18 cellular contexts compared by ENCODE assay signal in the genomic region with DNA sequence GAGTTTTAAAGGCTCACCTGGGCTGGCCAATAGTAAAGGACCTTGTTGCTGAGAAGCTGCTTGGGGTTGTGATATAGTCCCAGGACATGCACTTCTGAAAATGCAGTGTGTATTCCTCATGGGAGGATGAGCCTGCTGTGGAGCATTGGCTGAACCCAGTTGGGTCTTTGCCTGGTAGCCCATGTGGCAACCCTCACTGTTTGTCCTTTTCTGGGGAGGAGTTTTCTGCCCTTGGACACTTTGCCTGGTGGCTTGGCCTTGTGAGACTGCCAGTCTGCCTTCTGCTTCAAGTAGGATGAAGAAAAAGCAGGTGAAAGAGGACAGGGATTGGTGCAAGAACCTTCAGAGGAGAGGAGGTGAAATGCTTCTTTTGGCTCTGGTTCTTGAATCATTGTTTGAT. TPM values are rescaled to one million over a fixed set of nuclear protein-coding genes. Genes with fewer than 3 reads are reported as not detected.
A peak's percentile ranks its signal among the peaks of the same experiment; 100 is the strongest.
DNase-seq lines count a peak whose midpoint lies in the region; ATAC-seq, FAIRE-seq and TF ChIP-seq lines count a peak whose summit lies in the region.
"Had no signal": no experiment of that assay in that cellular context is flagged by ENCODE, and none has a peak within 500 bp of the region (broad histone marks: within the 10 kb centered on the region; RNA-seq: fewer than 3 reads in every experiment).

No MANE protein-coding gene starts in this region.

- FAIRE-seq in K562 (lab: Jason Lieb, UNC), result peak; percentile 64

- H3K4me1 ChIP-seq in CD4-positive, alpha-beta memory T cell (ENCODE audit: insufficient read depth, low read length), result peaks cover 72% of the 10 kb centered on the region
- H3K4me1 ChIP-seq in KMS-11 (ENCODE audit: low read depth, poor library complexity, severe bottlenecking) (peaks cover 69% of the 10 kb centered on the region), K562 (replicated peaks in 1 of 2; ENCODE audit: control insufficient read depth in 2 of 2, insufficient read depth in 2 of 2, low read length in 2 of 2) (peaks cover 36 to 38% of the 10 kb centered on the region in 2 experiments; a peak in 4 of 5 replicates)
- H3K4me1 ChIP-seq in naive thymus-derived CD4-positive, alpha-beta T cell (ENCODE audit: control insufficient read depth in 2 of 2, insufficient read depth in 2 of 2, low read length in 2 of 2), result peaks cover 38 to 47% of the 10 kb centered on the region in 2 donors

- no peak for TF ChIP-seq EP300 in K562 (IDR thresholded peaks at IDR 0.05; ENCODE audit: low read length)

- POLR2A ChIA-PET in CD4-positive, alpha-beta memory T cell (lab: Charles Lee; ENCODE audit: partially characterized antibody), result interaction anchor here (1.5 to 2.2 kb wide), 3 partner anchors 12 to 84 kb away, joined by 8 to 19 read pairs (median 11); partner anchors contain the start of genes NSUN2 and SRD5A1
- POLR2A ChIA-PET in K562 (lab: Yijun Ruan, JAX), result interaction anchor here (0.6 to 2.5 kb wide), 3 partner anchors 12 to 916 kb away, joined by 3 to 16 read pairs (median 7); no protein-coding TSS in a partner anchor
- POLR2A ChIA-PET in naive thymus-derived CD4-positive, alpha-beta T cell (lab: Charles Lee), result interaction anchor here (0.6 to 1.8 kb wide), 3 partner anchors 12 to 339 kb away, joined by 3 to 4 read pairs (median 4); partner anchors contain the start of gene MED10

- peak overlapping the region in 6 of 8 donors; percentile 29 to 93 (median 80) for H3K4me3 Mint-ChIP-seq in CD4-positive, alpha-beta memory T cell
- peak overlapping the region; percentile 21 to 97 (median 55) for H3K4me3 Mint-ChIP-seq in naive thymus-derived CD4-positive, alpha-beta T cell

- H3K27me3 Mint-ChIP-seq in CD4-positive, alpha-beta memory T cell, result no peaks in the 10 kb centered on the region
- H3K27me3 Mint-ChIP-seq in naive thymus-derived CD4-positive, alpha-beta T cell, result no peaks in the 10 kb centered on the region

- H3K79me2 ChIP-seq in KMS-11 (ENCODE audit: insufficient read depth, low read depth) (peaks cover 76% of the 10 kb centered on the region), K562 (ENCODE audit: control insufficient read depth, insufficient read depth, low read length) (peaks cover 81% of the 10 kb centered on the region)

- no peaks in the 10 kb centered on the region for H3K36me3 ChIP-seq in CD4-positive, alpha-beta memory T cell (ENCODE audit: insufficient read depth, low read length)
- H3K36me3 ChIP-seq in KMS-11 (ENCODE audit: insufficient read depth) (no peaks in the 10 kb centered on the region), K562 (ENCODE audit: control insufficient read depth, insufficient read depth, low read length) (peaks cover 59% of the 10 kb centered on the region)
- H3K36me3 ChIP-seq in naive thymus-derived CD4-positive, alpha-beta T cell (ENCODE audit: control insufficient read depth in 2 of 3, insufficient read depth in 3 of 3, low read length in 3 of 3), result peaks cover 0 to 5% (median 0%) of the 10 kb centered on the region in 3 experiments

- no peak overlapping the region for H2AFZ ChIP-seq in KMS-11 (ENCODE audit: low read depth)
- H2AFZ ChIP-seq in K562 (ENCODE audit: low read depth, low read length), result no peak overlapping the region

- CTCF ChIA-PET in CD4-positive, alpha-beta memory T cell (lab: Charles Lee; ENCODE audit: partially characterized antibody), result interaction anchor here (0.6 to 2.3 kb wide), 4 partner anchors 11 to 28 kb away, joined by 3 to 15 read pairs (median 4); no protein-coding TSS in a partner anchor
- CTCF ChIA-PET in K562 (lab: Yijun Ruan, JAX; ENCODE audit: low intra/inter-chr PET ratio), result no interaction called here
- CTCF ChIA-PET in naive thymus-derived CD4-positive, alpha-beta T cell (lab: Charles Lee), result interaction anchor here (1.2 to 2.0 kb wide), 2 partner anchors 13 to 28 kb away, joined by 5 to 7 read pairs; no protein-coding TSS in a partner anchor

- peaks cover 24% of the 10 kb centered on the region for H4K20me1 ChIP-seq in KMS-11 (ENCODE audit: insufficient read depth)
- peaks cover 72% of the 10 kb centered on the region for H4K20me1 ChIP-seq in K562 (replicated peaks; ENCODE audit: control insufficient read depth, insufficient read depth, low read length)

- intact Hi-C loops in CD4-positive, alpha-beta memory T cell (cut with micrococcal nuclease), result loop anchor here (10.0 kb wide), 1 partner anchor 1222 kb away; no protein-coding TSS in a partner anchor
- intact Hi-C loops in K562 (cut with micrococcal nuclease), result loop anchor here (10.0 kb wide), 1 partner anchor 342 kb away; the partner anchor contains the start of gene MED10
- intact Hi-C loops in naive thymus-derived CD4-positive, alpha-beta T cell (cut with micrococcal nuclease), result loop anchor here in 1 of 2 donors (10.0 kb wide), 1 partner anchor 1222 kb away; no protein-coding TSS in a partner anchor

- no peak for TF ChIP-seq POLR2A in K562 (conservative IDR thresholded peaks at IDR 0.05)

- H3K27ac Mint-ChIP-seq in CD4-positive, alpha-beta memory T cell, result peak overlapping the region in 4 of 7 donors; percentile 22 to 91 (median 38)
- H3K27ac Mint-ChIP-seq in naive thymus-derived CD4-positive, alpha-beta T cell, result peak overlapping the region in 3 of 9 donors; percentile 38 to 90 (median 47)

- H3K4me1 Mint-ChIP-seq in CD4-positive, alpha-beta memory T cell, result peaks cover 56 to 77% (median 66%) of the 10 kb centered on the region in 4 donors
- peaks cover 60 to 73% (median 70%) of the 10 kb centered on the region in 7 donors for H3K4me1 Mint-ChIP-seq in naive thymus-derived CD4-positive, alpha-beta T cell

- ATAC-seq in K562, result no peak
- no peak for ATAC-seq in naive thymus-derived CD4-positive, alpha-beta T cell
- no peak for ATAC-seq in HG02763 (IDR thresholded peaks at IDR 0.05; ENCODE audit: unreplicated experiment)
- ATAC-seq: mucosa of descending colon had no signal

- H3K27me3 ChIP-seq in CD4-positive, alpha-beta memory T cell (ENCODE audit: insufficient read depth, low read length), result no peaks in the 10 kb centered on the region
- H3K27me3 ChIP-seq in KMS-11 (ENCODE audit: insufficient read depth, low read depth) (no peaks in the 10 kb centered on the region), K562 (ENCODE audit: control insufficient read depth in 2 of 2, insufficient read depth in 2 of 2, low read length in 2 of 2) (no peaks in the 10 kb centered on the region)
- no peaks in the 10 kb centered on the region for H3K27me3 ChIP-seq in naive thymus-derived CD4-positive, alpha-beta T cell (ENCODE audit: control insufficient read depth in 2 of 2, insufficient read depth in 2 of 2, low read length in 2 of 2)
- H3K27me3 ChIP-seq: esophagus squamous epithelium had no signal

- no peak for TF ChIP-seq RAD21 in K562 (CRISPR knock-in tag; conservative IDR thresholded peaks at IDR 0.05 in 1 of 2, IDR thresholded peaks at IDR 0.05 in 1 of 2)

- peak overlapping the region; percentile 80; the same call in 1 of the 2 replicates for H3K4me2 ChIP-seq in KMS-11
- peak overlapping the region; percentile 24; the same call in 1 of the 2 replicates for H3K4me2 ChIP-seq in K562 (ENCODE audit: insufficient read depth, low read length)

- DNase-seq in CD4-positive, alpha-beta memory T cell, result no peak
- DNase-seq in K562 (ENCODE audit: extremely low read depth in 1 of 4, low spot score in 3 of 4) (no peak), kidney tubule cell (ENCODE audit: low spot score) (no peak), T-helper 9 cell (no peak), AG08395 (ENCODE audit: low spot score) (no peak)
- no peak for DNase-seq in naive thymus-derived CD4-positive, alpha-beta T cell
- DNase-seq: activated effector memory CD4-positive, alpha-beta T cell treated with anti-CD3 and anti-CD28 coated beads, Interleukin-2, amount 50 U/mL, for 16 hours; caudate nucleus; esophagus squamous epithelium; mucosa of descending colon; NCI-H69; retina; SIG-M5; stimulated activated CD4-positive, alpha-beta T cell treated with anti-CD3 and anti-CD28 coated beads, Interleukin-4, amount 100 ng/mL, for 4 hours; substantia nigra had no signal

- peaks cover 3 to 29% of the 10 kb centered on the region in 2 donors for H3K36me3 Mint-ChIP-seq in CD4-positive, alpha-beta memory T cell
- peaks cover 0 to 10% (median 7%) of the 10 kb centered on the region in 5 donors for H3K36me3 Mint-ChIP-seq in naive thymus-derived CD4-positive, alpha-beta T cell

- no peak overlapping the region for H3K27ac ChIP-seq in CD4-positive, alpha-beta memory T cell (ENCODE audit: low read depth, low read length)
- no peak overlapping the region for H3K27ac ChIP-seq in KMS-11
- H3K27ac ChIP-seq in K562 (ENCODE audit: extremely low read depth, low read depth, low read length), result no peak overlapping the region
- no peak overlapping the region for H3K27ac ChIP-seq in naive thymus-derived CD4-positive, alpha-beta T cell (ENCODE audit: low read depth, low read length)
- H3K27ac ChIP-seq: esophagus squamous epithelium, VCaP had no signal

- BruUV-seq in K562 (replicated peaks; lab: Mats Ljungman, UMichigan), result no TSS peak

- H3K9me3 ChIP-seq in CD4-positive, alpha-beta memory T cell (ENCODE audit: control insufficient read depth in 1 of 2, low read length in 2 of 2), result no peaks in the 10 kb centered on the region
- no peaks in the 10 kb centered on the region for H3K9me3 ChIP-seq in K562 (replicated peaks; ENCODE audit: control insufficient read depth, insufficient read depth, low read depth, low read length)
- H3K9me3 ChIP-seq in naive thymus-derived CD4-positive, alpha-beta T cell (ENCODE audit: control insufficient read depth in 2 of 3, low read length in 3 of 3), result no peaks in the 10 kb centered on the region
- H3K9me3 ChIP-seq: esophagus squamous epithelium, mucosa of descending colon had no signal

- in situ Hi-C loops in K562 (cut with MboI), result loop anchor here (5.0 kb wide), 1 partner anchor 85 kb away; the partner anchor contains the start of genes NSUN2 and SRD5A1

- H3K9me1 ChIP-seq in K562 (ENCODE audit: control insufficient read depth, insufficient read depth, low read length), result peaks cover 34% of the 10 kb centered on the region

- no peaks in the 10 kb centered on the region for H3K9me3 Mint-ChIP-seq in CD4-positive, alpha-beta memory T cell
- peaks cover 0 to 3% (median 0%) of the 10 kb centered on the region in 11 donors for H3K9me3 Mint-ChIP-seq in naive thymus-derived CD4-positive, alpha-beta T cell

- TF ChIP-seq CTCF in KMS-11 (conservative IDR thresholded peaks at IDR 0.05; ENCODE audit: low read depth, low read length) (no peak), K562 (IDR thresholded peaks at IDR 0.05 in 2 of 3, conservative IDR thresholded peaks at IDR 0.05 in 1 of 3; ENCODE audit: insufficient read depth in 2 of 3, low read depth in 1 of 3, low read length in 3 of 3) (no peak)

- no peak overlapping the region for H3K9ac ChIP-seq in KMS-11
- peak overlapping the region; percentile 14 to 64; a peak in 1 of 4 replicates for H3K9ac ChIP-seq in K562 (ENCODE audit: insufficient read depth in 1 of 2, low read depth in 2 of 2, low read length in 2 of 2)

- H3K4me3 ChIP-seq in CD4-positive, alpha-beta memory T cell (ENCODE audit: low read length in 2 of 2), result no peak overlapping the region
- H3K4me3 ChIP-seq in KMS-11 (IDR thresholded peaks at IDR 0.05; ENCODE audit: insufficient read depth, low read depth, low read length) (no peak overlapping the region), K562 (peak overlapping the region; percentile 2; the same call in 1 of the 2 replicates)
- H3K4me3 ChIP-seq in naive thymus-derived CD4-positive, alpha-beta T cell (ENCODE audit: low read length), result no peak overlapping the region
- H3K4me3 ChIP-seq: mucosa of descending colon had no signal

RNA-seq across cellular contexts. Expression of gene TENT4A, which starts 4.0 kb away (rescaled TPM):
- total RNA-seq in CD4-positive, alpha-beta memory T cell, result 10 to 100 TPM; 44.9 to 49.1 TPM
- polyA plus RNA-seq in CD4-positive, alpha-beta memory T cell, result 1 to 10 TPM in 1 of 2 donors, under 1 TPM in 1; 0.55 to 1.8 TPM
- 144 and 165 TPM in 2 replicates for total RNA-seq in K562 (2011; cell fraction: chromatin; rRNA removed; ENCODE audit: low replicate concordance)
- total RNA-seq in K562 (2011; cell fraction: nucleolus; rRNA removed), result 58.9 and 66.3 TPM in 2 replicates
- 88.6 and 115 TPM in 2 replicates for total RNA-seq in K562 (2011; cell fraction: nucleoplasm; rRNA removed)
- total RNA-seq in K562 (2014; rRNA removed) (10.9 and 16.5 TPM in 2 replicates), K562 (2014; rRNA removed; fragmentation: Illumina TruSeq; extraction: Trizol) (11.6 and 13.0 TPM in 2 replicates), K562 (2015; rRNA removed; fragmentation: Illumina TruSeq; extraction: Trizol) (14.9 and 17.7 TPM in 2 replicates), K562 (2021) (24.0 and 26.6 TPM in 2 replicates)
- polyA plus RNA-seq in K562 (2011; rRNA removed) (7.4 and 8.2 TPM in 2 replicates), K562 (2014; fragmentation: Illumina TruSeq; extraction: Trizol) (25.7 and 27.3 TPM in 2 replicates), K562 (2014; fragmentation: Nextera tagmentation; extraction: Ambion mirVana) (1 to 10 TPM; 1.3 to 1.6 TPM), K562 (2014; rRNA removed) (18.8 and 20.3 TPM in 2 replicates)
- 4.4 and 5.5 TPM in 2 replicates for polyA plus RNA-seq in K562 (2011; cell fraction: cytosol; rRNA removed)
- 76.9 and 93.7 TPM in 2 replicates for polyA plus RNA-seq in K562 (2011; cell fraction: nucleus; rRNA removed)
- 14.4 and 14.7 TPM in 2 replicates for polyA plus RNA-seq in K562 (2012)
- polyA minus RNA-seq in K562 (2011; rRNA and poly(A)+ RNA removed), result 14.8 and 19.0 TPM in 2 replicates
- polyA minus RNA-seq in K562 (2011; cell fraction: cytosol; rRNA and poly(A)+ RNA removed), result 7.3 and 8.5 TPM in 2 replicates
- polyA minus RNA-seq in K562 (2011; cell fraction: nucleus; rRNA and poly(A)+ RNA removed), result 41.6 and 56.6 TPM in 2 replicates
- 10 to 100 TPM; 34.9 to 61.4 (median 52.2) TPM for total RNA-seq in naive thymus-derived CD4-positive, alpha-beta T cell
- 1 to 10 TPM; 1.6 to 2.2 TPM for polyA plus RNA-seq in naive thymus-derived CD4-positive, alpha-beta T cell
